ENCODE assay signal across 24 cellular contexts in the genomic region with DNA sequence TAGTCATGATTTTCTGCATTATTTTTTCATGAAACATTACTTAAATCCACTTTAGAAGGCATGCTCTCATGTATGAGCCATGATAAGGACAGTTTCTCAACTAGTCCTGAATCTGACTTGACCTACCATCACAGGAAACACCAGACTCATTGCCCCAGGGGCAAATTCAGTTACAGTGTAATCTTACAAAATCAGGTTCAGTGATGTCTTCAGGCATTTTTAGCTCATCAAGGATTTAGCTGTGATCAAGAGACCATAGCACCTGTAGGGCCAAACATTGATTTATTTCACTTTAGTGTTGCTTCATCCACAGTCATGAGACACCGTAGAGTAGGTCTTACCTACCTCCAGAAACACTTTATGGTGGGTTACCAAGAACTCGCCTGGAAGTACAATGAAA.
"Had no signal": no experiment of that assay in that cellular context is flagged by ENCODE, and none has a peak within 500 bp of the region (broad histone marks: within the 10 kb centered on the region; RNA-seq: fewer than 3 reads in every experiment).

No MANE protein-coding gene starts in this region.

- H3K27ac ChIP-seq: breast epithelium, SK-N-MC had no signal

- H3K4me3 ChIP-seq: breast epithelium, SK-N-MC had no signal

- ATAC-seq: activated CD4-positive, alpha-beta T cell treated with anti-CD3 and anti-CD28 coated beads for 36 hours; activated CD8-positive, alpha-beta T cell treated with anti-CD3 and anti-CD28 coated beads, Interleukin-2, amount 10 ng/mL, durations not matched to agents 7 days and 5 days; Right ventricle myocardium inferior; T-cell had no signal

- H3K4me1 ChIP-seq: breast epithelium had no signal

- DNase-seq: activated B cell treated with CpG ODN at 0.5 μM for 24 hours; activated CD4-positive, alpha-beta T cell treated with anti-CD3 and anti-CD28 coated beads for 36 hours; activated CD8-positive, alpha-beta memory T cell treated with anti-CD3 and anti-CD28 coated beads, Interleukin-2, amount 50 U/mL, for 48 hours; activated CD8-positive, alpha-beta T cell treated with anti-CD3 and anti-CD28 coated beads, Interleukin-2, amount 10 ng/mL, durations not matched to agents 7 days and 5 days; activated T-cell treated with anti-CD3 and anti-CD28 coated beads, Interleukin-2, amount 50 U/mL, for 1 hour; aorta; Karpas-422; NCI-H1092; NCI-H1417 treated with DMSO at 0.1 percent for 48 hours; NCI-H1694; NCI-H2029; NCI-H2107; NCI-H2171 treated with DMSO at 0.1 percent for 48 hours; NCI-H345; NCI-H510A; NCI-H526 treated with DMSO at 0.1 percent for 48 hours; NCI-H82; RPMI8226; T-cell; T-helper 2 cell; T1000 had no signal
